ENCODE assay signal across 8 cellular contexts in the genomic region with DNA sequence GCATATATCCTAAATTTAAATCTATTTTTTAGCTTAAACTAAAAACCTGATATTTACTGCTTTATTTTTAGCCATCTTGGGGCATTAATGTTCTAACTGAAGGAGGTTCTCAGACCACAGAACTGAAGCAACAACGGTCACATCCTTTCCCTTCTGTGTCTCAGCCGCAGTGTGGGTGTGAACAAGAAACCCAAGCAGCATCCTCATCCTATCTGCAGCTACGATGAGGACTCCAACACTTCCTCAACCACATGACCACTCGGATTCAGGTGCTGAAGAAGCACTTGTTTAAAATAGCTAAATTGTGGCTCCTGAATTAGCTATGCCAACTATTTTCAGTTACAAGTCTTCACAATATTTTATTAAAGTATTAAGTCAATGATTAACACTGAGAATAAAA. TPM values are rescaled to one million over a fixed set of nuclear protein-coding genes. Genes with fewer than 3 reads are reported as not detected.
A peak's percentile ranks its signal among the peaks of the same experiment; 100 is the strongest.
DNase-seq lines count a peak whose midpoint lies in the region; ATAC-seq and TF ChIP-seq lines count a peak whose summit lies in the region.

No MANE protein-coding gene starts in this region.

- H3K27ac Mint-ChIP-seq in activated naive CD8-positive, alpha-beta T cell treated with anti-CD3 and anti-CD28 coated beads, Interleukin-2, amount 50 U/mL, for 24 hours = peak overlapping the region; percentile 75
- H3K27ac Mint-ChIP-seq in type B pancreatic cell (peak overlapping the region; percentile 65), Calu3 (ENCODE audit: unreplicated experiment) (no peak overlapping the region)

- H3K27me3 ChIP-seq in PC-9 (ENCODE audit: insufficient read depth, low read depth) = no peaks in the 10 kb centered on the region

- ATAC-seq in GM18868 (IDR thresholded peaks at IDR 0.05; ENCODE audit: unreplicated experiment) (peak; percentile 66), HG02852 (IDR thresholded peaks at IDR 0.05; ENCODE audit: unreplicated experiment) (peak; percentile 74)
- ATAC-seq in activated naive CD8-positive, alpha-beta T cell treated with anti-CD3 and anti-CD28 coated beads, Interleukin-2, amount 50 U/mL, for 24 hours = peak; percentile 70

- peaks cover 43% of the 10 kb centered on the region for H3F3A ChIP-seq in PC-9 (ENCODE audit: insufficient read depth, low read depth)

- intact Hi-C loops in PC-9 (cut with micrococcal nuclease; ENCODE audit: unreplicated experiment) = no loop called here
- intact Hi-C loops in Calu3 (cut with micrococcal nuclease; ENCODE audit: unreplicated experiment) = no loop called here

- no peaks in the 10 kb centered on the region for H3K9me3 ChIP-seq in PC-9 (ENCODE audit: insufficient read depth, low read depth)

- POLR2A ChIA-PET in PC-9 (lab: Charles Lee; ENCODE audit: unreplicated experiment) = no interaction called here

- TF ChIP-seq CTCF in PC-9 (conservative IDR thresholded peaks at IDR 0.05) = no peak
- no peak for TF ChIP-seq CTCF in type B pancreatic cell (conservative IDR thresholded peaks at IDR 0.05)
- TF ChIP-seq CTCF in Calu3 (IDR thresholded peaks at IDR 0.05; ENCODE audit: unreplicated experiment) = no peak

- no peaks in the 10 kb centered on the region for H3K27me3 Mint-ChIP-seq in activated naive CD8-positive, alpha-beta T cell treated with anti-CD3 and anti-CD28 coated beads, Interleukin-2, amount 50 U/mL, for 24 hours
- H3K27me3 Mint-ChIP-seq in type B pancreatic cell = no peaks in the 10 kb centered on the region
- no peaks in the 10 kb centered on the region for H3K27me3 Mint-ChIP-seq in Calu3 (ENCODE audit: unreplicated experiment)

- peaks cover 80% of the 10 kb centered on the region for H3K4me1 Mint-ChIP-seq in activated naive CD8-positive, alpha-beta T cell treated with anti-CD3 and anti-CD28 coated beads, Interleukin-2, amount 50 U/mL, for 24 hours
- H3K4me1 Mint-ChIP-seq in type B pancreatic cell (ENCODE audit: unreplicated experiment) (peaks cover 31% of the 10 kb centered on the region), Calu3 (ENCODE audit: low read depth, unreplicated experiment) (peaks cover 40% of the 10 kb centered on the region)

- H3K9me2 ChIP-seq in PC-9 (ENCODE audit: insufficient read depth) = no peaks in the 10 kb centered on the region

- H3K36me3 Mint-ChIP-seq in activated naive CD8-positive, alpha-beta T cell treated with anti-CD3 and anti-CD28 coated beads, Interleukin-2, amount 50 U/mL, for 24 hours (ENCODE audit: low read depth) = peaks cover 19% of the 10 kb centered on the region
- H3K36me3 Mint-ChIP-seq in type B pancreatic cell (peaks cover 14% of the 10 kb centered on the region), Calu3 (ENCODE audit: insufficient read depth, unreplicated experiment) (peaks cover 32% of the 10 kb centered on the region)

- no TSS peak for BruUV-seq in PC-9 (replicated peaks; lab: Mats Ljungman, UMichigan)
- no TSS peak for BruUV-seq in Calu3 (replicated peaks; lab: Mats Ljungman, UMichigan)

- peaks cover 5% of the 10 kb centered on the region; the same call in 1 of the 2 replicates for H4K20me1 ChIP-seq in PC-9 (ENCODE audit: insufficient read depth)

- H3K9me3 Mint-ChIP-seq in activated naive CD8-positive, alpha-beta T cell treated with anti-CD3 and anti-CD28 coated beads, Interleukin-2, amount 50 U/mL, for 24 hours = no peaks in the 10 kb centered on the region
- no peaks in the 10 kb centered on the region for H3K9me3 Mint-ChIP-seq in type B pancreatic cell
- H3K9me3 Mint-ChIP-seq in Calu3 (ENCODE audit: low read depth, unreplicated experiment) = no peaks in the 10 kb centered on the region

- H3K4me3 Mint-ChIP-seq in activated naive CD8-positive, alpha-beta T cell treated with anti-CD3 and anti-CD28 coated beads, Interleukin-2, amount 50 U/mL, for 24 hours = peak overlapping the region; percentile 48
- H3K4me3 Mint-ChIP-seq in type B pancreatic cell = no peak overlapping the region
- H3K4me3 Mint-ChIP-seq in Calu3 (ENCODE audit: low read depth, unreplicated experiment) = no peak overlapping the region

- peaks cover 73% of the 10 kb centered on the region for H3K4me1 ChIP-seq in PC-9 (replicated peaks; ENCODE audit: insufficient read depth)

- DNase-seq in PC-9 (no peak), type B pancreatic cell (ENCODE audit: extremely low spot score, unreplicated experiment) (no peak), NCI-H526 (lab: John Stamatoyannopoulos, UW) (no peak), superior temporal gyrus (ENCODE audit: extremely low spot score) (no peak), Calu3 (no peak)
- DNase-seq in activated naive CD8-positive, alpha-beta T cell treated with anti-CD3 and anti-CD28 coated beads, Interleukin-2, amount 50 U/mL, for 24 hours = peak; percentile 57

- H3K27ac ChIP-seq in PC-9 = peak overlapping the region; percentile 15; the same call in 1 of the 2 replicates

- no peak overlapping the region for H2AFZ ChIP-seq in PC-9

- H3K36me3 ChIP-seq in PC-9 (ENCODE audit: low read depth) = peaks cover 6% of the 10 kb centered on the region

- peaks cover 99% of the 10 kb centered on the region for H3K79me2 ChIP-seq in PC-9 (ENCODE audit: low read depth)

- CTCF ChIA-PET in PC-9 (lab: Charles Lee) (no interaction called here), Calu3 (lab: Charles Lee) (no interaction called here)

- no peak overlapping the region for H3K4me3 ChIP-seq in PC-9

- no peak overlapping the region for H3K4me2 ChIP-seq in PC-9

RNA-seq across cellular contexts. Expression of a gene that starts 5.3 kb away (rescaled TPM):
- total RNA-seq in PC-9 (2021) = 124 and 162 TPM in 2 replicates
- total RNA-seq in type B pancreatic cell (ENCODE audit: low replicate concordance) = 42.1 and 89.4 TPM in 2 replicates
- total RNA-seq in Calu3 (2022) = 61.2 and 66.6 TPM in 2 replicates

RNA-seq across cellular contexts. Expression of a gene that starts 32.3 kb away (rescaled TPM):
- 34.8 and 35.4 TPM in 2 replicates for total RNA-seq in PC-9 (2021)
- total RNA-seq in type B pancreatic cell (ENCODE audit: low replicate concordance) = 26.7 and 33.6 TPM in 2 replicates
- total RNA-seq in Calu3 (2022) = 10.5 and 13.0 TPM in 2 replicates
